16 cellular contexts compared by ENCODE assay signal in the genomic region with DNA sequence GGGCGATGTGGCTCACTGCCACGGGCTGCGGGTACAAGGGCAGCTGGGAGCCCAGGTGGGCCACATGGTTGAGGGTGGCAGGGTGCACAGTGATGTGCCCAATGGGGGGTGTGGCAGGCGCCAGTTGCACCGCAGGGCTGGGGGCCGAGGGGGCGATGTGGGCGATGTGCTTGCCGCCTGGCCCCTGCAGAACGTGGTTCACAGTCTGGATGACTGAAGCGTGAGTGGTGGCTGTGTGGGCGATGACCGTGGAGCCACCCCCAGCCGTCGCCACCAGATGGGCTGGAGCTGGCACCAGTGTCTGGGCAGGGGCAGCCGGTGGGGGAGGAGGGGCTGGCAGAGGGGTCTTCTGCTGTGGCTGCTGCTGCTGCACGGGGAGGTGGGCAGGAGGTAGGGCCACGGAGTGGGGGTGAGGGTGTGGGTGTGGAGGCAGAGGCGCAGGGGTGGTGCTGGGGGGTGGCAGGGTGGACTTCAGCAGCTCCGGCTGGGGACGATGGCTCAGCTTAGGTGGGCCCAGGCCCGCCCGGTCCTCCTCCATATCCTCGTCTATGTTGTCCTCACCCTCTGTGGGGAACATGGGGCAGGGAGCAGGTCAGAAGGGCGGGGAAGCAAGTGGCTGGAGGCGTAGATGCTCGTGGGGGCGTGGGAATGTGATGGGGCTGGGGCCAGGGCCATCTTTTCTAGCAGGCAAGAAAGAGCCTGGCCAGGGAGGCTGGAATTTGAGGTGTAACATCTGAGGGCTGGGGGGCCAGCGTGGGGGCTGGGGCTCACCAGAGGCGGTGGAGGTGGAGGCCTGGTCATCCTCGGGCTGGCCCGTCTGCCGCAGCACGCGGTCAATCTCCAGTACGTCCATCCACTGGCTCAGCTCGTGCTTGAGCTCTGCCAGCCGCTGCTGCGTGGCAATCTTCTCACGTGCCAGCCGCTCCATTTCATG.
"Had no signal": no experiment of that assay in that cellular context is flagged by ENCODE, and none has a peak within 500 bp of the region (broad histone marks: within the 10 kb centered on the region; RNA-seq: fewer than 3 reads in every experiment).

No MANE protein-coding gene starts in this region.

- DNase-seq: activated CD4-positive, alpha-beta T cell treated with anti-CD3 and anti-CD28 coated beads, Interleukin-2, amount 10 ng/mL, durations not matched to agents 7 days and 5 days; activated CD8-positive, alpha-beta memory T cell treated with anti-CD3 and anti-CD28 coated beads, Interleukin-2, amount 50 U/mL, for 4 hours; activated effector memory CD4-positive, alpha-beta T cell treated with Interleukin-2 at 50 U/mL for 16 hours; activated naive CD4-positive, alpha-beta T cell treated with anti-CD3 and anti-CD28 coated beads, Interleukin-2, amount 50 U/mL, for 16 hours; activated T-cell treated with anti-CD3 and anti-CD28 coated beads, Interleukin-2, amount 50 U/mL, for 4 hours; cortex of kidney; effector memory CD8-positive, alpha-beta T cell; foreskin fibroblast; islet precursor cell; lower lobe of right lung; natural killer cell; occipital lobe; T-cell; T-helper 9 cell had no signal

- H3K9me3 Mint-ChIP-seq: activated CD4-positive, alpha-beta T cell treated with anti-CD3 and anti-CD28 coated beads, Interleukin-2, amount 10 ng/mL, durations not matched to agents 7 days and 5 days; activated T-cell treated with anti-CD3 and anti-CD28 coated beads, Interleukin-2, amount 50 U/mL, for 4 hours; effector memory CD8-positive, alpha-beta T cell; natural killer cell; T-cell had no signal

- H3K9me3 ChIP-seq: ascending aorta, lower lobe of right lung had no signal

- H3K27me3 Mint-ChIP-seq: activated CD4-positive, alpha-beta T cell treated with anti-CD3 and anti-CD28 coated beads, Interleukin-2, amount 10 ng/mL, durations not matched to agents 7 days and 5 days; effector memory CD8-positive, alpha-beta T cell; T-cell had no signal

- H3K4me3 Mint-ChIP-seq: activated CD4-positive, alpha-beta T cell treated with anti-CD3 and anti-CD28 coated beads, Interleukin-2, amount 10 ng/mL, durations not matched to agents 7 days and 5 days; activated T-cell treated with anti-CD3 and anti-CD28 coated beads, Interleukin-2, amount 50 U/mL, for 4 hours; effector memory CD8-positive, alpha-beta T cell; natural killer cell; T-cell had no signal

- H3K4me2 ChIP-seq: hepatocyte had no signal

- H3K27me3 ChIP-seq: ascending aorta, hepatocyte had no signal

- H2AFZ ChIP-seq: hepatocyte had no signal

- H3K4me3 ChIP-seq: ascending aorta, hepatocyte, lower lobe of right lung had no signal

- H3K36me3 Mint-ChIP-seq: natural killer cell, T-cell had no signal

- H3K27ac ChIP-seq: ascending aorta, hepatocyte, lower lobe of right lung had no signal

- H3K27ac Mint-ChIP-seq: activated CD4-positive, alpha-beta T cell treated with anti-CD3 and anti-CD28 coated beads, Interleukin-2, amount 10 ng/mL, durations not matched to agents 7 days and 5 days; T-cell had no signal

- ATAC-seq: activated T-cell treated with anti-CD3 and anti-CD28 coated beads, Interleukin-2, amount 50 U/mL, for 4 hours; effector memory CD8-positive, alpha-beta T cell; lower lobe of right lung; natural killer cell; T-cell had no signal
